ENCODE assay signal across 29 cellular contexts in the genomic region with DNA sequence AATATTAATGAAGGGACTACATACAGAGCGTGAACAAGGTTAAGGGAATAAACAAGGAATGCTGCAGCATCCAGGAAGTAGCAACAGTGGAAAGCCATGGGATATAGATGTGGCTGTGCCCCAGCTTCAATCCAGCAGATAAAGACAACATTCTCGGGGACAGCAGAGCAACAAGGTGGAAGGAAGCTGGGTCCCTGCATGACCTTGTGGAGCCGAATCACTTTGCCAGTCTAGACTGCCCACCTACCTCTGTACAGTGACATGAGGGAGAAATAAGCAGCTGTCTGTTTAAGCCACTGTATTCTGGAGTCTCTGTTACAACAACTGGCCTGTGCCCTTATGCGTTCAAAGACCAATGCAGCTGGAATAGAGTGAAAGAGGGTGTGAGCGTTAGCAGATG. TPM values are rescaled to one million over a fixed set of nuclear protein-coding genes. Genes with fewer than 3 reads are reported as not detected.
A peak's percentile ranks its signal among the peaks of the same experiment; 100 is the strongest.
DNase-seq lines count a peak whose midpoint lies in the region; ATAC-seq, FAIRE-seq and TF ChIP-seq lines count a peak whose summit lies in the region.
"Had no signal": no experiment of that assay in that cellular context is flagged by ENCODE, and none has a peak within 500 bp of the region (broad histone marks: within the 10 kb centered on the region; RNA-seq: fewer than 3 reads in every experiment).

No MANE protein-coding gene starts in this region.

- H3K27ac ChIP-seq in GM23338 (ENCODE audit: low read depth) = 0 out of 2 replicates have a peak overlapping the region, but pooled peaks have one; percentile 9
- no peak overlapping the region for H3K27ac ChIP-seq in K562 (ENCODE audit: extremely low read depth, low read depth, low read length)
- no peak overlapping the region for H3K27ac ChIP-seq in mesendoderm (ENCODE audit: low read depth, low read length)
- H3K27ac ChIP-seq in left ventricle myocardium inferior (replicated peaks) = no peak overlapping the region
- H3K27ac ChIP-seq: BLaER1 had no signal

- peaks cover 4% of the 10 kb centered on the region; the same call in 1 of the 2 replicates for H3F3A ChIP-seq in GM23338 (replicated peaks; ENCODE audit: low read depth)

- intact Hi-C loops in K562 (cut with micrococcal nuclease) = no loop called here
- intact Hi-C loops in left ventricle myocardium inferior (cut with micrococcal nuclease) = no loop called here

- BruUV-seq in K562 (replicated peaks; lab: Mats Ljungman, UMichigan) = no TSS peak

- no peak overlapping the region for H4K5ac ChIP-seq in mesendoderm (ENCODE audit: low read length)

- WGBS in K562 (ENCODE audit: insufficient coverage, low coverage, missing lambda C conversion rate) = 24% methylated on average over 5 of the region's 5 CpGs
- WGBS in mesendoderm (ENCODE audit: extremely low coverage, insufficient coverage, low lambda C conversion rate) = no CpG with 5 or more reads among the region's 5 CpGs

- H3K23ac ChIP-seq in mesendoderm (ENCODE audit: low read length) = no peak overlapping the region

- DNase-seq in GM23338 (ENCODE audit: low spot score) = no peak
- no peak for DNase-seq in K562 (ENCODE audit: extremely low read depth in 1 of 4, low spot score in 3 of 4)
- no peak for DNase-seq in mesendoderm
- DNase-seq in HCEC 1CT = no peak
- no peak for DNase-seq in left ventricle myocardium inferior
- DNase-seq in nephron progenitor cell = no peak
- DNase-seq in KBM-7 = no peak
- DNase-seq: 8988T; ACHN; BE2C; C1 segment of cervical spinal cord; CD4-positive, alpha-beta memory T cell; CD4-positive, CD25-positive, alpha-beta regulatory T cell; CD8-positive, alpha-beta memory T cell; COR-L47; DMS 273 treated with DMSO at 0.1 percent for 48 hours; DMS153; DMS53; DMS79; DND-41; EL; GDM1 had no signal

- H3K27me3 ChIP-seq in GM23338 (ENCODE audit: insufficient read depth) = no peaks in the 10 kb centered on the region
- H3K27me3 ChIP-seq in K562 (ENCODE audit: control insufficient read depth in 2 of 2, insufficient read depth in 2 of 2, low read length in 2 of 2) = no peaks in the 10 kb centered on the region; a peak in 1 of 5 replicates
- H3K27me3 ChIP-seq in mesendoderm (ENCODE audit: insufficient read depth, low read length, poor library complexity) = peaks cover 2% of the 10 kb centered on the region
- no peaks in the 10 kb centered on the region for H3K27me3 ChIP-seq in left ventricle myocardium inferior (ENCODE audit: low read depth)
- H3K27me3 ChIP-seq: BE2C, BLaER1 had no signal

- no peak for FAIRE-seq in K562 (lab: Jason Lieb, UNC)
- FAIRE-seq: A204.1, GM12878, GM12892, GM19239 had no signal

- TF ChIP-seq RAD21 in K562 (CRISPR knock-in tag; conservative IDR thresholded peaks at IDR 0.05 in 1 of 2, IDR thresholded peaks at IDR 0.05 in 1 of 2) = no peak

- no peak for TF ChIP-seq EP300 in K562 (IDR thresholded peaks at IDR 0.05; ENCODE audit: low read length)

- H3K9me3 ChIP-seq in K562 (replicated peaks; ENCODE audit: control insufficient read depth, insufficient read depth, low read depth, low read length) (no peaks in the 10 kb centered on the region), left ventricle myocardium inferior (replicated peaks) (peaks cover 4% of the 10 kb centered on the region)
- H3K9me3 ChIP-seq: BE2C, BLaER1 had no signal

- no peak overlapping the region for H3K4me3 ChIP-seq in GM23338
- H3K4me3 ChIP-seq in K562 = no peak overlapping the region
- H3K4me3 ChIP-seq in mesendoderm (ENCODE audit: low read length) = no peak overlapping the region
- H3K4me3 ChIP-seq in left ventricle myocardium inferior = no peak overlapping the region
- H3K4me3 ChIP-seq: BLaER1, GM12878 had no signal

- no peak overlapping the region for H2BK5ac ChIP-seq in mesendoderm (ENCODE audit: low read length)

- no peak overlapping the region for H3K4me3 Mint-ChIP-seq in GM23338
- H3K4me3 Mint-ChIP-seq in nephron progenitor cell = no peak overlapping the region
- H3K4me3 Mint-ChIP-seq: CD14-positive monocyte; CD4-positive, alpha-beta memory T cell; CD4-positive, CD25-positive, alpha-beta regulatory T cell; CD8-positive, alpha-beta memory T cell had no signal

- H3K4me1 ChIP-seq in GM23338 (ENCODE audit: insufficient read depth) = peaks cover 33% of the 10 kb centered on the region
- peaks cover 9 to 10% of the 10 kb centered on the region in 2 experiments; a peak in 4 of 5 replicates for H3K4me1 ChIP-seq in K562 (replicated peaks in 1 of 2; ENCODE audit: control insufficient read depth in 2 of 2, insufficient read depth in 2 of 2, low read length in 2 of 2)
- H3K4me1 ChIP-seq in mesendoderm (ENCODE audit: control insufficient read depth, low read depth, low read length) = peaks cover 20% of the 10 kb centered on the region
- H3K4me1 ChIP-seq in left ventricle myocardium inferior = no peaks in the 10 kb centered on the region

- H3K27ac Mint-ChIP-seq in GM23338 (no peak overlapping the region), nephron progenitor cell (no peak overlapping the region)
- H3K27ac Mint-ChIP-seq: CD4-positive, alpha-beta memory T cell; CD4-positive, CD25-positive, alpha-beta regulatory T cell had no signal

- no peak overlapping the region for H3K9ac ChIP-seq in K562 (ENCODE audit: insufficient read depth in 1 of 2, low read depth in 2 of 2, low read length in 2 of 2)
- no peak overlapping the region for H3K9ac ChIP-seq in mesendoderm (ENCODE audit: low read length)
- H3K9ac ChIP-seq: BLaER1 had no signal

- ATAC-seq in GM23338 (no peak), K562 (no peak), esophagus mucosa (peak; percentile 7)
- ATAC-seq: GM12878 had no signal

- no peak overlapping the region for H3K4ac ChIP-seq in mesendoderm (ENCODE audit: low read depth, low read length)

- H3K4me2 ChIP-seq in GM23338 (no peak overlapping the region), K562 (ENCODE audit: insufficient read depth, low read length) (no peak overlapping the region), mesendoderm (ENCODE audit: low read length) (no peak overlapping the region)
- H3K4me2 ChIP-seq: BLaER1 had no signal

- no peak for TF ChIP-seq POLR2A in K562 (conservative IDR thresholded peaks at IDR 0.05)

- H3K27me3 Mint-ChIP-seq in GM23338 (ENCODE audit: insufficient read depth, low read depth, poor library complexity) (peaks cover 7% of the 10 kb centered on the region), nephron progenitor cell (ENCODE audit: low read depth, poor library complexity) (peaks cover 32% of the 10 kb centered on the region)
- H3K27me3 Mint-ChIP-seq: CD4-positive, alpha-beta memory T cell; CD4-positive, CD25-positive, alpha-beta regulatory T cell had no signal

- no peak overlapping the region for H2BK15ac ChIP-seq in mesendoderm (replicated peaks; ENCODE audit: low read depth)

- no peaks in the 10 kb centered on the region for H3K9me1 ChIP-seq in K562 (ENCODE audit: control insufficient read depth, insufficient read depth, low read length)

- no peaks in the 10 kb centered on the region for H3K79me1 ChIP-seq in mesendoderm (ENCODE audit: low read length)

- no peaks in the 10 kb centered on the region for H4K20me1 ChIP-seq in GM23338 (replicated peaks; ENCODE audit: insufficient read depth)
- no peaks in the 10 kb centered on the region for H4K20me1 ChIP-seq in K562 (replicated peaks; ENCODE audit: control insufficient read depth, insufficient read depth, low read length)
- H4K20me1 ChIP-seq: BLaER1 had no signal

- H2AFZ ChIP-seq in GM23338 (no peak overlapping the region), K562 (ENCODE audit: low read depth, low read length) (no peak overlapping the region)

- H4K8ac ChIP-seq in mesendoderm (ENCODE audit: low read depth, low read length) = no peak overlapping the region

- peak overlapping the region; percentile 54 for H2AK5ac ChIP-seq in mesendoderm (ENCODE audit: low read length)

- H3K79me2 ChIP-seq in GM23338 (replicated peaks; ENCODE audit: insufficient read depth) (no peaks in the 10 kb centered on the region), K562 (ENCODE audit: control insufficient read depth, insufficient read depth, low read length) (no peaks in the 10 kb centered on the region), mesendoderm (ENCODE audit: control insufficient read depth, insufficient read depth, low read length) (no peaks in the 10 kb centered on the region)

- H3K56ac ChIP-seq in mesendoderm (ENCODE audit: low read length) = no peak overlapping the region

- H3K9me3 Mint-ChIP-seq in GM23338 = peaks cover 10% of the 10 kb centered on the region; the same call in 2 of the 3 replicates
- peaks cover 20% of the 10 kb centered on the region for H3K9me3 Mint-ChIP-seq in nephron progenitor cell

- CTCF ChIA-PET in K562 (lab: Yijun Ruan, JAX; ENCODE audit: low intra/inter-chr PET ratio) = no interaction called here

- H2BK120ac ChIP-seq in mesendoderm (ENCODE audit: low read depth, low read length) = no peak overlapping the region

- no peak for TF ChIP-seq CTCF in GM23338 (conservative IDR thresholded peaks at IDR 0.05; ENCODE audit: low read depth in 2 of 2)
- no peak for TF ChIP-seq CTCF in K562 (IDR thresholded peaks at IDR 0.05 in 2 of 3, conservative IDR thresholded peaks at IDR 0.05 in 1 of 3; ENCODE audit: insufficient read depth in 2 of 3, low read depth in 1 of 3, low read length in 3 of 3)
- TF ChIP-seq CTCF in left ventricle myocardium inferior (IDR thresholded peaks at IDR 0.05; ENCODE audit: borderline replicate concordance) = no peak
- TF ChIP-seq CTCF in nephron progenitor cell (IDR thresholded peaks at IDR 0.05) = no peak

- POLR2A ChIA-PET in K562 (lab: Yijun Ruan, JAX) = interaction anchor here (0.7 to 1.9 kb wide), 2 partner anchors 11 to 23 kb away, joined by 3 to 4 read pairs; no protein-coding TSS in a partner anchor

- in situ Hi-C loops in K562 (cut with MboI) = loop anchor here (10.0 kb wide), 1 partner anchor 1237 kb away; no protein-coding TSS in a partner anchor
- in situ Hi-C loops in KBM-7 (cut with MboI; ENCODE audit: low pct_unique_long_range_greater_than_20kb, low sequenced_read_pairs) = loop anchor here (25.0 kb wide), 1 partner anchor 819 kb away; no protein-coding TSS in a partner anchor

- H3K18ac ChIP-seq in mesendoderm (ENCODE audit: low read length) = no peak overlapping the region

- H3K36me3 ChIP-seq in GM23338 (ENCODE audit: insufficient read depth) (no peaks in the 10 kb centered on the region), K562 (ENCODE audit: control insufficient read depth, insufficient read depth, low read length) (no peaks in the 10 kb centered on the region), mesendoderm (ENCODE audit: control insufficient read depth, insufficient read depth, low read length) (no peaks in the 10 kb centered on the region), left ventricle myocardium inferior (no peaks in the 10 kb centered on the region)
- H3K36me3 ChIP-seq: BE2C, BLaER1 had no signal

- H3K4me1 Mint-ChIP-seq in GM23338 = peaks cover 45% of the 10 kb centered on the region
- H3K4me1 Mint-ChIP-seq in nephron progenitor cell = peaks cover 48% of the 10 kb centered on the region
- H3K4me1 Mint-ChIP-seq: CD14-positive monocyte; CD4-positive, alpha-beta memory T cell; CD4-positive, CD25-positive, alpha-beta regulatory T cell had no signal

- 0 out of 2 replicates have a peak, but pooled peaks cover 12% of the 10 kb centered on the region for H3K9me2 ChIP-seq in GM23338 (ENCODE audit: insufficient read depth)

- H3K36me3 Mint-ChIP-seq in GM23338 (ENCODE audit: low read depth) = no peaks in the 10 kb centered on the region
- no peaks in the 10 kb centered on the region for H3K36me3 Mint-ChIP-seq in nephron progenitor cell (ENCODE audit: low read depth)
- H3K36me3 Mint-ChIP-seq: CD14-positive monocyte had no signal

RNA-seq across cellular contexts. Expression of gene SAMD8, which starts 30.1 kb away (rescaled TPM):
- 26.4 and 28.4 TPM in 2 replicates for total RNA-seq in GM23338 (2014; rRNA removed; shearing (Covaris generic))
- 6.4 and 7.8 TPM in 2 replicates for polyA plus RNA-seq in GM23338 (2016; fragmentation: Nextera tagmentation; extraction: Ambion mirVana)
- 32.4 and 44.3 TPM in 2 replicates for total RNA-seq in K562 (2011; cell fraction: chromatin; rRNA removed; ENCODE audit: low replicate concordance)
- 9.3 and 10.0 TPM in 2 replicates for total RNA-seq in K562 (2011; cell fraction: nucleolus; rRNA removed)
- 15.6 and 26.2 TPM in 2 replicates for total RNA-seq in K562 (2011; cell fraction: nucleoplasm; rRNA removed)
- 4.6 and 6.2 TPM in 2 replicates for total RNA-seq in K562 (2014; rRNA removed)
- 8.8 and 10.5 TPM in 2 replicates for total RNA-seq in K562 (2014; rRNA removed; fragmentation: Illumina TruSeq; extraction: Trizol)
- 7.9 and 8.2 TPM in 2 replicates for total RNA-seq in K562 (2015; rRNA removed; fragmentation: Illumina TruSeq; extraction: Trizol)
- total RNA-seq in K562 (2021) = 7.2 and 7.6 TPM in 2 replicates
- 16.1 and 16.7 TPM in 2 replicates for polyA plus RNA-seq in K562 (2011; rRNA removed)
- polyA plus RNA-seq in K562 (2011; cell fraction: cytosol; rRNA removed) = 7.1 and 15.1 TPM in 2 replicates
- polyA plus RNA-seq in K562 (2011; cell fraction: nucleus; rRNA removed) = 5.7 and 7.9 TPM in 2 replicates
- polyA plus RNA-seq in K562 (2012) = 3.2 and 5.0 TPM in 2 replicates
- polyA plus RNA-seq in K562 (2014; fragmentation: Illumina TruSeq; extraction: Trizol) = 5.4 and 6.2 TPM in 2 replicates
- polyA plus RNA-seq in K562 (2014; fragmentation: Nextera tagmentation; extraction: Ambion mirVana) = 1 to 10 TPM; 2.7 to 2.8 TPM
- polyA plus RNA-seq in K562 (2014; rRNA removed) = 5.5 and 5.7 TPM in 2 replicates
- 28.0 and 29.4 TPM in 2 replicates for polyA minus RNA-seq in K562 (2011; rRNA and poly(A)+ RNA removed)
- polyA minus RNA-seq in K562 (2011; cell fraction: cytosol; rRNA and poly(A)+ RNA removed) = 6.9 and 9.4 TPM in 2 replicates
- polyA minus RNA-seq in K562 (2011; cell fraction: nucleus; rRNA and poly(A)+ RNA removed) = 3.5 and 9.0 TPM in 2 replicates
- 29.6 TPM for total RNA-seq in esophagus mucosa
- 7.3 TPM for polyA plus RNA-seq in mesendoderm (2013, experiment 1 of 2)
- polyA plus RNA-seq in mesendoderm (2013, experiment 2 of 2) = 7.9 TPM
- 24.6 TPM for total RNA-seq in left ventricle myocardium inferior
